ENCODE assay signal across 1 cellular context in genomic region chr7:47496064-47496665, GRCh38.
TF ChIP-seq lines count a peak whose summit lies in the region.

No MANE protein-coding gene starts in this region.

TF ChIP-seq in SK-N-SH, 30 proteins besides CTCF, POLR2A, EP300 and RAD21 (continued from another document):
- no peak for TF ChIP-seq FOSL2 (IDR thresholded peaks at IDR 0.05; ENCODE audit: borderline replicate concordance, low read depth)
- TF ChIP-seq ZBTB33 (IDR thresholded peaks at IDR 0.05; ENCODE audit: borderline replicate concordance, low read depth), result no peak
- no peak for TF ChIP-seq MXI1 (IDR thresholded peaks at IDR 0.05; ENCODE audit: low read depth, low read length)
- TF ChIP-seq EZH2phosphoT487 (IDR thresholded peaks at IDR 0.05; ENCODE audit: borderline replicate concordance, low read depth), result no peak
- TF ChIP-seq PBX3 (IDR thresholded peaks at IDR 0.05), result no peak
- TF ChIP-seq NRF1 (IDR thresholded peaks at IDR 0.05; ENCODE audit: low read depth, low read length), result no peak
